ENCODE assay signal across 21 cellular contexts in genomic region chr2:60629801-60630385, GRCh38.
"Had no signal": no experiment of that assay in that cellular context is flagged by ENCODE, and none has a peak within 500 bp of the region (broad histone marks: within the 10 kb centered on the region; RNA-seq: fewer than 3 reads in every experiment).

No MANE protein-coding gene starts in this region.

- H3K9me3 Mint-ChIP-seq: activated CD4-positive, alpha-beta T cell treated with anti-CD3 and anti-CD28 coated beads, Interleukin-2, amount 10 ng/mL, durations not matched to agents 7 days and 5 days; nephron had no signal

- DNase-seq: activated CD4-positive, alpha-beta T cell treated with anti-CD3 and anti-CD28 coated beads, Interleukin-2, amount 10 ng/mL, durations not matched to agents 7 days and 5 days; activated CD4-positive, CD25-positive, alpha-beta regulatory T cell; activated CD8-positive, alpha-beta memory T cell treated with anti-CD3 and anti-CD28 coated beads, Interleukin-2, amount 50 U/mL, for 48 hours; activated gamma-delta T cell treated with Interleukin-2 at 50 U/mL for 16 hours; activated T-cell treated with anti-CD3 and anti-CD28 coated beads, Interleukin-2, amount 50 U/mL, for 72 hours; amygdala; cortex of kidney; effector CD8-positive, alpha-beta T cell; head of caudate nucleus; right cardiac atrium; stimulated activated CD4-positive, alpha-beta T cell treated with anti-CD3 and anti-CD28 coated beads, Interleukin-15, amount 100 ng/mL, for 24 hours; stimulated activated CD4-positive, alpha-beta T cell treated with anti-CD3 and anti-CD28 coated beads, Interleukin-4, amount 100 ng/mL, for 1 hour; stimulated activated naive CD4-positive, alpha-beta T cell treated with Interleukin-2 at 50 U/mL for 16 hours; substantia nigra; uterus had no signal

- H3K27ac Mint-ChIP-seq: activated CD4-positive, alpha-beta T cell treated with anti-CD3 and anti-CD28 coated beads, Interleukin-2, amount 10 ng/mL, durations not matched to agents 7 days and 5 days; activated naive CD8-positive, alpha-beta T cell; activated T-cell treated with anti-CD3 and anti-CD28 coated beads, Interleukin-2, amount 50 U/mL, for 72 hours; nephron; progenitor cell of endocrine pancreas had no signal

- H3K4me1 Mint-ChIP-seq: activated CD4-positive, alpha-beta T cell treated with anti-CD3 and anti-CD28 coated beads, Interleukin-2, amount 10 ng/mL, durations not matched to agents 7 days and 5 days had no signal

- ATAC-seq: activated T-cell treated with anti-CD3 and anti-CD28 coated beads, Interleukin-2, amount 50 U/mL, for 72 hours; right cardiac atrium had no signal

- H3K36me3 Mint-ChIP-seq: activated naive CD8-positive, alpha-beta T cell; brain had no signal

- H3K4me3 Mint-ChIP-seq: activated CD4-positive, alpha-beta T cell treated with anti-CD3 and anti-CD28 coated beads, Interleukin-2, amount 10 ng/mL, durations not matched to agents 7 days and 5 days; activated naive CD8-positive, alpha-beta T cell; activated T-cell treated with anti-CD3 and anti-CD28 coated beads, Interleukin-2, amount 50 U/mL, for 72 hours; nephron had no signal

- H3K4me3 ChIP-seq: skin epidermis, tibial nerve, uterus had no signal
